8 cellular contexts compared by ENCODE assay signal in genomic region chrX:24693453-24694202, GRCh38. TPM values are rescaled to one million over a fixed set of nuclear protein-coding genes. Genes with fewer than 3 reads are reported as not detected.
DNase-seq lines count a peak whose midpoint lies in the region; ATAC-seq and TF ChIP-seq lines count a peak whose summit lies in the region.

Gene POLA1, plus strand, starts transcription at chrX:24693918. Its CDS starts 44 bp downstream, at chrX:24693962.

- ATAC-seq in HG02852 (IDR thresholded peaks at IDR 0.05; ENCODE audit: unreplicated experiment) (peak; percentile 95), left cardiac atrium (peak; percentile 99 to 100)

- peaks cover 5% of the 10 kb centered on the region for H3K36me3 Mint-ChIP-seq in type B pancreatic cell

- intact Hi-C loops in left cardiac atrium (cut with DNase I): no loop called here
- intact Hi-C loops in posterior cingulate gyrus (cut with DNase I): no loop called here

- DNase-seq in GM13977 (ENCODE audit: low spot score) (peak; percentile 82), NCI-H1436 treated with DMSO at 0.1 percent for 48 hours (lab: John Stamatoyannopoulos, UW) (peak; percentile 71), T-helper 1 cell (peak; percentile 22 to 84 (median 47)), amniotic stem cell (lab: John Stamatoyannopoulos, UW) (peak; percentile 81), left cardiac atrium (peak; percentile 93), posterior cingulate gyrus (peak; percentile 87 to 98 (median 90)), type B pancreatic cell (ENCODE audit: extremely low spot score, unreplicated experiment) (peak; percentile 98)

- peaks cover 33% of the 10 kb centered on the region for H3K4me1 Mint-ChIP-seq in type B pancreatic cell (ENCODE audit: unreplicated experiment)

- no peaks in the 10 kb centered on the region for H3K27me3 Mint-ChIP-seq in type B pancreatic cell

- in situ Hi-C loops in GM13977 (cut with MboI; ENCODE audit: low pct_unique_long_range_greater_than_20kb, low sequenced_read_pairs, unreplicated experiment): no loop called here

- TF ChIP-seq CTCF in GM13977 (IDR thresholded peaks at IDR 0.05; ENCODE audit: extremely low read depth, insufficient read depth, missing control alignments): no peak
- peak; percentile 35 for TF ChIP-seq CTCF in type B pancreatic cell (conservative IDR thresholded peaks at IDR 0.05)

- H3K9me3 Mint-ChIP-seq in type B pancreatic cell: no peaks in the 10 kb centered on the region

- H3K4me3 Mint-ChIP-seq in type B pancreatic cell: peak within 1 kb of the TSS; percentile 95

- peak within 1 kb of the TSS; percentile 92 for H3K27ac Mint-ChIP-seq in type B pancreatic cell

RNA-seq across cellular contexts. Expression of gene POLA1, which starts in this region (rescaled TPM):
- total RNA-seq in left cardiac atrium (10 to 100 TPM in 1 of 2 donors, 1 to 10 TPM in 1; 8.7 to 10.8 TPM), type B pancreatic cell (ENCODE audit: low replicate concordance) (22.8 and 44.4 TPM in 2 replicates)

Comparison
In these comparisons a context has a peak if more than half of its experiments do, and no peak if none do; other contexts are left out.
1. Peak in every context shown above with its lines: DNase-seq and ATAC-seq.
2. DNase-seq: peak in every context shown above with its lines; median percentile 98 in type B pancreatic cell; 93 in left cardiac atrium; 90 in posterior cingulate gyrus; 82 in GM13977; 81 in amniotic stem cell; 71 in NCI-H1436 treated with DMSO at 0.1 percent for 48 hours; 47 in T-helper 1 cell.